Comparison of ENCODE assay signal across 8 cellular contexts in the genomic region with DNA sequence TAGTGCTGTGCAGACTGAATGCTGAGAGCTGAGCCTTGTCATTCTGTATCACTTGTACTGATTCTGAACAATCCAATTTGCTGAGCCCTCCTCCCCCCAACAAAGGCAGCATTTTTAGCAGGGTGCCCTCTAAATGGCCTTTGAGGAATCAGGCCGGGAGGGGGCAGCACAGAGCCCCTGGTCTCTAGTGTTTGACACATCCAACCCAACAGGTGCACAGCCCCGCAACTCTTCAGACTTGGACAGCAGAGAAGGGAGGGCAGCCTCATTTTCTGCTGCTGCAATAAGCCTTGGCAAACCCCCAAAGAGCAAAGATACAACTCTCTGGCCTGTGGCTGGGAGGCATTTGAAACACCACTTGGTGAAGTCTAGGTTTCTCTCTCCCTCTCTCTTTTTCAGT. TPM values are rescaled to one million over a fixed set of nuclear protein-coding genes. Genes with fewer than 3 reads are reported as not detected.
DNase-seq lines count a peak whose midpoint lies in the region; ATAC-seq and TF ChIP-seq lines count a peak whose summit lies in the region.

No MANE protein-coding gene starts in this region.

- no peaks in the 10 kb centered on the region for H3K36me3 Mint-ChIP-seq in activated CD8-positive, alpha-beta T cell treated with anti-CD3 and anti-CD28 coated beads for 36 hours (ENCODE audit: low read depth)

- ATAC-seq in GM18870 (IDR thresholded peaks at IDR 0.05; ENCODE audit: unreplicated experiment), result peak; percentile 53
- peak; percentile 34 for ATAC-seq in activated CD8-positive, alpha-beta T cell treated with anti-CD3 and anti-CD28 coated beads for 36 hours

- DNase-seq in AG10803 (ENCODE audit: low read depth) (peak; percentile 3), MV-4-11 (lab: John Stamatoyannopoulos, UW) (peak; percentile 48), fibroblast of pulmonary artery (ENCODE audit: low read depth) (peak; percentile 11), pons (ENCODE audit: low spot score) (peak; percentile 28), occipital lobe (lab: John Stamatoyannopoulos, UW) (no peak), NCI-H2171 treated with DMSO at 0.1 percent for 48 hours (lab: John Stamatoyannopoulos, UW) (no peak)
- peak; percentile 68 for DNase-seq in activated CD8-positive, alpha-beta T cell treated with anti-CD3 and anti-CD28 coated beads for 36 hours

- H3K9me3 Mint-ChIP-seq in activated CD8-positive, alpha-beta T cell treated with anti-CD3 and anti-CD28 coated beads for 36 hours, result no peaks in the 10 kb centered on the region

- TF ChIP-seq CTCF in AG10803 (conservative IDR thresholded peaks at IDR 0.05; ENCODE audit: low read length) (peak; percentile 45), fibroblast of pulmonary artery (IDR thresholded peaks at IDR 0.05; ENCODE audit: low read length, missing control alignments) (peak; percentile 47)
- TF ChIP-seq CTCF in activated CD8-positive, alpha-beta T cell treated with anti-CD3 and anti-CD28 coated beads for 36 hours (IDR thresholded peaks at IDR 0.05), result peak; percentile 19

- peaks cover 1% of the 10 kb centered on the region for H3K27me3 Mint-ChIP-seq in activated CD8-positive, alpha-beta T cell treated with anti-CD3 and anti-CD28 coated beads for 36 hours

- H3K4me1 Mint-ChIP-seq in activated CD8-positive, alpha-beta T cell treated with anti-CD3 and anti-CD28 coated beads for 36 hours (ENCODE audit: low read depth), result no peaks in the 10 kb centered on the region

- no peak overlapping the region for H3K27ac Mint-ChIP-seq in activated CD8-positive, alpha-beta T cell treated with anti-CD3 and anti-CD28 coated beads for 36 hours

- H3K4me3 ChIP-seq in AG10803 (ENCODE audit: low read length), result no peak overlapping the region
- no peak overlapping the region for H3K4me3 ChIP-seq in fibroblast of pulmonary artery (replicated peaks; ENCODE audit: low read depth, low read length)

- POLR2A ChIA-PET in activated CD8-positive, alpha-beta T cell treated with anti-CD3 and anti-CD28 coated beads for 36 hours (lab: Charles Lee), result no interaction called here

- intact Hi-C loops in activated CD8-positive, alpha-beta T cell treated with anti-CD3 and anti-CD28 coated beads for 36 hours (cut with micrococcal nuclease), result no loop called here

- CTCF ChIA-PET in activated CD8-positive, alpha-beta T cell treated with anti-CD3 and anti-CD28 coated beads for 36 hours (lab: Charles Lee), result interaction anchor here (0.8 to 1.9 kb wide), 4 partner anchors 46 to 150 kb away, joined by 3 to 4 read pairs (median 4); partner anchors contain the start of gene TMEM255A

- H3K4me3 Mint-ChIP-seq in activated CD8-positive, alpha-beta T cell treated with anti-CD3 and anti-CD28 coated beads for 36 hours, result no peak overlapping the region

RNA-seq across cellular contexts. Expression of gene ATP1B4, which starts 3.4 kb away (rescaled TPM):
- total RNA-seq in activated CD8-positive, alpha-beta T cell treated with anti-CD3 and anti-CD28 coated beads for 36 hours, result not detected
- total RNA-seq in occipital lobe, result under 0.01 TPM

RNA-seq across cellular contexts. Expression of gene TMEM255A, which starts 54.1 kb away (rescaled TPM):
- not detected for total RNA-seq in activated CD8-positive, alpha-beta T cell treated with anti-CD3 and anti-CD28 coated beads for 36 hours
- 1.4 TPM for total RNA-seq in occipital lobe

Comparison
In these comparisons a context has a peak if more than half of its experiments do, and no peak if none do; other contexts are left out.
1. DNase-seq: peak in AG10803 (single experiment), MV-4-11 (single experiment), activated CD8-positive, alpha-beta T cell treated with anti-CD3 and anti-CD28 coated beads for 36 hours (single experiment), fibroblast of pulmonary artery (single experiment) and pons (single experiment); none in occipital lobe (single experiment) and NCI-H2171 treated with DMSO at 0.1 percent for 48 hours (single experiment).
2. Peak in every context shown above with its lines, with median percentiles within 50 percentile points of each other: CTCF ChIP-seq.